9 cellular contexts compared by ENCODE assay signal in the genomic region with DNA sequence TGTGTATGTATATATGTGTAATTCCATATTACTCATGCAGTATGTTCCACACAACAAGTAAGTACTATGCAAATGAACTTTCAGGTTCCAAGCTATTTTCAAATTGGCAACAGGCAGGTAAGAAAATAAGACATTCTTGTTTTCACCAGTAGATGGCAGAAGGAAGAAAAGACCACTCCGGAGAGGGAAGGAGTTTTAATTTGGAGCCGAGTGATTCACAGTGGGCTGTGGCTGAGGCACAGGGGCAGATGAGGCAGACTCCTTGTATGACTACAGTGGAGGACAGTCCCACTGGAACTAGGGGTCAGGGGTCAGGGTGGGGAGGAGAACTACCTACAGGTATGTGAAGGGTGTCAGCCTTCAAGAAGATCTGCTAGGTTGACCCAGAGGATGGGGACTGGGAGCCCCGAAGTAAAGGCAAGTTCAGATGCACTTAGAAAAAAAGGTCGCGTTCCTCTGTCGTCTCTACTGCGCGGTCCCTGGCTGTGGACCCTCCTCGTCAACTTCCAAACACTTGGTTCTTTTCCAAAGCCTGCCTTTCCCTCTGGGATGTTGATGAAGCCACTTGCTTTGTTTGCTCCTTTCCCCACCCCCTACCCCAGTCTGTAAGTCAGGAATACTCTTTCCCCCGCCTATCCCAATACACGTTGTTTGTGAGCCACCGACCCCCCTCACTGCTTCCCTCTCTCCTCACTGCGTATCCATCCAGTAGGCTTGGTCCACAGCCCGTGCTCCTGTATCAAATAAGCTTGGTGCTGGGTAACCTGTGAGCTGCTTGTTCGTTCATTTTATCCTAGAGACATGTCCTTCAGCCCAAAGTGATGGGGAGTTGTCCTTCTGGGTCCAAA. TPM values are rescaled to one million over a fixed set of nuclear protein-coding genes. Genes with fewer than 3 reads are reported as not detected.
DNase-seq lines count a peak whose midpoint lies in the region; ATAC-seq, FAIRE-seq and TF ChIP-seq lines count a peak whose summit lies in the region.
"Had no signal": no experiment of that assay in that cellular context is flagged by ENCODE, and none has a peak within 500 bp of the region (broad histone marks: within the 10 kb centered on the region; RNA-seq: fewer than 3 reads in every experiment).

No MANE protein-coding gene starts in this region.

- DNase-seq in DMS114 treated with DMSO at 0.1 percent for 48 hours (lab: John Stamatoyannopoulos, UW; ENCODE audit: unreplicated experiment) = peak; percentile 47
- peak; percentile 52 for DNase-seq in H54 (ENCODE audit: insufficient read length, low spot score)
- DNase-seq in NCI-H2196 treated with DMSO at 0.1 percent for 48 hours (lab: John Stamatoyannopoulos, UW; ENCODE audit: unreplicated experiment) = peak; percentile 4
- peak; percentile 30 to 31 for DNase-seq in activated CD4-positive, alpha-beta T cell treated with anti-CD3 and anti-CD28 coated beads, Interleukin-2, amount 50 U/mL, for 4 hours
- peak; percentile 63 for DNase-seq in epidermal melanocyte (ENCODE audit: insufficient read length, low spot score)
- DNase-seq in stomach = peak; percentile 36

- intact Hi-C loops in stomach (cut with DNase I; ENCODE audit: low total_unique reads) = no loop called here

- FAIRE-seq in H54 (lab: Jason Lieb, UNC) = peak; percentile 36

- H3K27me3 ChIP-seq in muscle layer of duodenum (ENCODE audit: low read depth, low read length) (no peaks in the 10 kb centered on the region), stomach (no peaks in the 10 kb centered on the region)

- TF ChIP-seq POLR2A in H54 (IDR thresholded peaks at IDR 0.05; ENCODE audit: low read depth, low read length) = no peak
- TF ChIP-seq POLR2A in stomach (IDR thresholded peaks at IDR 0.05) = no peak

- TF ChIP-seq EP300 in stomach (IDR thresholded peaks at IDR 0.05) = no peak

- H3K36me3 ChIP-seq in muscle layer of duodenum (ENCODE audit: control insufficient read depth in 1 of 2, insufficient read depth in 2 of 2, low read length in 2 of 2) (peaks cover 11 to 12% of the 10 kb centered on the region in 2 donors), stomach (peaks cover 9 to 33% (median 20%) of the 10 kb centered on the region in 4 donors)

- H3K4me1 ChIP-seq in muscle layer of duodenum (ENCODE audit: control insufficient read depth in 1 of 2, insufficient read depth in 2 of 2, low read length in 2 of 2) (no peaks in the 10 kb centered on the region), stomach (peaks cover 0 to 26% (median 5%) of the 10 kb centered on the region in 4 donors)

- no peak for ATAC-seq in GM19397 (IDR thresholded peaks at IDR 0.05; ENCODE audit: unreplicated experiment)

- H3K27ac ChIP-seq in muscle layer of duodenum (ENCODE audit: low read length) (peak overlapping the region; percentile 33), stomach (peak overlapping the region in 4 of 5 donors; percentile 12 to 67 (median 65))

- H3K4me3 ChIP-seq in muscle layer of duodenum (ENCODE audit: low read depth in 1 of 2, low read length in 2 of 2) (no peak overlapping the region), stomach (no peak overlapping the region)

- WGBS in stomach, 5 donors = 38 to 64% (median 44%) methylated on average over 15 of the region's 15 CpGs

- TF ChIP-seq CTCF in stomach (IDR thresholded peaks at IDR 0.05) = peak in 5 of 7 experiments; percentile 12 to 62 (median 56)

- H3K9me3 ChIP-seq in muscle layer of duodenum (ENCODE audit: control insufficient read depth in 1 of 2, low read length in 2 of 2) = no peaks in the 10 kb centered on the region
- H3K9me3 ChIP-seq in stomach = no peaks in the 10 kb centered on the region

RNA-seq across cellular contexts. Expression of gene DDX47, which starts 24.1 kb away (rescaled TPM):
- 100 to 1,000 TPM in 1 of 5 donors, 10 to 100 TPM in 3, 1 to 10 TPM in 1; 9.6 to 108 (median 21.4) TPM for total RNA-seq in stomach
- polyA plus RNA-seq in stomach = 10 to 100 TPM; 31.0 to 37.9 (median 32.6) TPM

RNA-seq across cellular contexts. Expression of gene APOLD1, which starts 51.8 kb away (rescaled TPM):
- 100 to 1,000 TPM in 1 of 5 donors, 10 to 100 TPM in 2, 1 to 10 TPM in 1, under 1 TPM in 1; 0.29 to 119 (median 21.0) TPM for total RNA-seq in stomach
- polyA plus RNA-seq in stomach = 1 to 10 TPM; 1.9 to 5.4 (median 4.4) TPM

RNA-seq across cellular contexts. Expression of gene GPRC5A, which starts 54.1 kb away (rescaled TPM):
- 100 to 1,000 TPM in 1 of 5 donors, 10 to 100 TPM in 2, 1 to 10 TPM in 1, under 1 TPM in 1; 0.58 to 112 (median 39.5) TPM for total RNA-seq in stomach
- 10 to 100 TPM in 1 of 3 donors, 1 to 10 TPM in 2; 4.0 to 89.1 (median 8.4) TPM for polyA plus RNA-seq in stomach
- total RNA-seq: T-helper 1 cell treated with Interleukin-12 subunit alpha and Interleukin-12 subunit beta and Interleukin-4 antibody, amounts not matched to agents 30 ng/mL and 1 ng/mL, for 36 hours had no signal

Comparison
In these comparisons a context has a peak if more than half of its experiments do, and no peak if none do; other contexts are left out.
1. DNase-seq: peak in every context shown above with its lines; median percentile 63 in epidermal melanocyte; 52 in H54; 47 in DMS114 treated with DMSO at 0.1 percent for 48 hours; 36 in stomach; 30 in activated CD4-positive, alpha-beta T cell treated with anti-CD3 and anti-CD28 coated beads, Interleukin-2, amount 50 U/mL, for 4 hours; 4 in NCI-H2196 treated with DMSO at 0.1 percent for 48 hours.